17 cellular contexts compared by ENCODE assay signal in genomic region chr14:96926006-96926405, GRCh38.
"Had no signal": no experiment of that assay in that cellular context is flagged by ENCODE, and none has a peak within 500 bp of the region (broad histone marks: within the 10 kb centered on the region; RNA-seq: fewer than 3 reads in every experiment).

No MANE protein-coding gene starts in this region.

- ATAC-seq: activated CD4-positive, alpha-beta T cell treated with anti-CD3 and anti-CD28 coated beads for 36 hours; activated CD8-positive, alpha-beta memory T cell treated with anti-CD3 and anti-CD28 coated beads, Interleukin-2, amount 10 ng/mL, durations not matched to agents 7 days and 5 days; stimulated activated naive CD8-positive, alpha-beta T cell treated with anti-CD3 and anti-CD28 coated beads, Interleukin-15, Interleukin-2, amounts not matched to agents 100 U/mL and 50 U/mL, for 24 hours had no signal

- FAIRE-seq: colon, urothelium cell line had no signal

- DNase-seq: activated CD4-positive, alpha-beta memory T cell treated with anti-CD3 and anti-CD28 coated beads, Interleukin-2, amount 10 ng/mL, durations not matched to agents 7 days and 5 days; activated CD4-positive, alpha-beta T cell treated with anti-CD3 and anti-CD28 coated beads for 36 hours; activated CD8-positive, alpha-beta memory T cell treated with anti-CD3 and anti-CD28 coated beads, Interleukin-2, amount 10 ng/mL, durations not matched to agents 7 days and 5 days; activated naive CD4-positive, alpha-beta T cell treated with anti-CD3 and anti-CD28 coated beads, Interleukin-2, amount 50 U/mL, for 16 hours; aorta; brain microvascular endothelial cell; central memory CD4-positive, alpha-beta T cell; dorsolateral prefrontal cortex; immature natural killer cell; occipital lobe; retina; stimulated activated CD8-positive, alpha-beta memory T cell treated with anti-CD3 and anti-CD28 coated beads, Interleukin-4, amount 100 ng/mL, for 48 hours; stimulated activated naive CD8-positive, alpha-beta T cell treated with anti-CD3 and anti-CD28 coated beads, Interleukin-15, Interleukin-2, amounts not matched to agents 100 U/mL and 50 U/mL, for 24 hours; substantia nigra; tibial artery had no signal
